Comparison of ENCODE assay signal across 22 cellular contexts in the genomic region with DNA sequence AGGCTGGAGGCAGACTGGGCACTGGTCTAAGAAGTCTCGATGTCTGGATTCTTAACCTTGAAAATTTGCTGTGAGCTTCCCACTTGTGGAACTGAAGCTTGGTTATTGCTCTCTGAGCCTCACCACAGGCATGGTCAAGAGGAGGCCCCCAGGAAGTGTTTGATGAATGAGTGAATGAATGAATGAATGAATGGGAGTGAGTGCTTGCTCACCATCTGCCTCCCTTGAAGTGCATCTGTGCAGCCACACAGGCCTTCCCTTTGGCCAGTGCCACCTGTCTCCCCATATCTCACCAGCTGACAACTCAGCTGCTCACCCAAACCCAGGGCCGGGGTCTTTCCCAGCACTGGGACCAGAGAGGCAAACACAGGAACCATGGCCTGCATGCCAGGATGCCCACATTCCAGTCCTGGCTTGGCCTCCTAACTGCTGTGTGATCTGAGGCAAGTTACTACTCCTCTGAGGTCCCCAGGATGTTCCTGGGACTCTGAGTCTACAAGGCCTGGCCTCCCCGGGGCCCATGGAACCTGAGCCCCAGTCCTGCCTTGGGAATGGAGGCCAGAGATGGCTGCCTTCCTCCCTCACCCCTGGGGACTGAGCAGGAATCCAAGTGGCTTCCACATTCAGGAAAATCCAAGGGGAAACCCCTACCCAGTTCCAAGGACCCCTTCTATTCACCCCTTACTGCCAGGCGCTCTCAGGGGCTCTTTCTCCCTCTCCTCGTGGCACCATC. TPM values are rescaled to one million over a fixed set of nuclear protein-coding genes. Genes with fewer than 3 reads are reported as not detected.
DNase-seq lines count a peak whose midpoint lies in the region; ATAC-seq and TF ChIP-seq lines count a peak whose summit lies in the region.
"Had no signal": no experiment of that assay in that cellular context is flagged by ENCODE, and none has a peak within 500 bp of the region (broad histone marks: within the 10 kb centered on the region; RNA-seq: fewer than 3 reads in every experiment).

No MANE protein-coding gene starts in this region.

- H3K27ac ChIP-seq in GM23338 (ENCODE audit: low read depth), result peak overlapping the region; percentile 96; the same call in 1 of the 2 replicates
- H3K27ac ChIP-seq in RWPE1, result peak overlapping the region; percentile 85
- H3K27ac ChIP-seq in epithelial cell of prostate, result peak overlapping the region; percentile 84
- no peak overlapping the region for H3K27ac ChIP-seq in trophoblast cell (ENCODE audit: low read depth, low read length)
- H3K27ac ChIP-seq: upper lobe of right lung had no signal

- H4K12ac ChIP-seq in trophoblast cell (ENCODE audit: low read depth, low read length), result no peak overlapping the region

- DNase-seq in GM23338 (ENCODE audit: low spot score) (no peak), RWPE1 (ENCODE audit: low spot score) (no peak), epithelial cell of prostate (ENCODE audit: low read depth, low spot score) (no peak), trophoblast cell (no peak), NCI-H1417 (lab: John Stamatoyannopoulos, UW) (no peak), left lobe of liver (ENCODE audit: low spot score) (no peak)
- no peak for DNase-seq in activated naive CD4-positive, alpha-beta T cell treated with anti-CD3 and anti-CD28 coated beads, Interleukin-2, amount 10 ng/mL, durations not matched to agents 7 days and 5 days
- DNase-seq: activated CD4-positive, alpha-beta T cell treated with anti-CD3 and anti-CD28 coated beads for 4 hours; activated CD8-positive, alpha-beta memory T cell treated with anti-CD3 and anti-CD28 coated beads for 24 hours; activated naive CD4-positive, alpha-beta T cell treated with anti-CD3 and anti-CD28 coated beads for 36 hours; activated T-cell treated with anti-CD3 and anti-CD28 coated beads, Interleukin-2, amount 50 U/mL, for 48 hours; central memory CD4-positive, alpha-beta T cell; DMS79 treated with DMSO at 0.1 percent for 48 hours; GOT3; left colon; NCI-H187; sigmoid colon; stimulated activated CD8-positive, alpha-beta memory T cell treated with anti-CD3 and anti-CD28 coated beads, Interleukin-4, amount 100 ng/mL, for 48 hours; T-helper 2 cell; upper lobe of right lung had no signal

- H3K27ac Mint-ChIP-seq in GM23338, result peak overlapping the region; percentile 90
- H3K27ac Mint-ChIP-seq in activated naive CD4-positive, alpha-beta T cell treated with anti-CD3 and anti-CD28 coated beads, Interleukin-2, amount 10 ng/mL, durations not matched to agents 7 days and 5 days, result no peak overlapping the region
- H3K27ac Mint-ChIP-seq: activated naive CD4-positive, alpha-beta T cell treated with anti-CD3 and anti-CD28 coated beads for 36 hours had no signal

- H3K27me3 ChIP-seq in GM23338 (ENCODE audit: insufficient read depth) (no peaks in the 10 kb centered on the region), trophoblast cell (ENCODE audit: insufficient read depth, low read length) (no peaks in the 10 kb centered on the region)
- H3K27me3 ChIP-seq: sigmoid colon, upper lobe of right lung had no signal

- no peak overlapping the region for H3K9ac ChIP-seq in trophoblast cell (ENCODE audit: low read length)

- POLR2A ChIA-PET in RWPE1 (lab: Yijun Ruan, JAX; ENCODE audit: low non-redundant PET), result interaction anchor here (0.6 kb wide), 1 partner anchor 19 kb away, joined by 4 read pairs; no protein-coding TSS in a partner anchor

- WGBS in trophoblast cell (ENCODE audit: extremely low coverage, insufficient coverage, insufficient read length), result no CpG with 5 or more reads among the region's 5 CpGs

- no peak overlapping the region for H3K23ac ChIP-seq in trophoblast cell (ENCODE audit: low read length)

- peak overlapping the region; percentile 28 for H3K4ac ChIP-seq in trophoblast cell (ENCODE audit: low read depth, low read length)

- no peak overlapping the region for H4K8ac ChIP-seq in trophoblast cell (ENCODE audit: low read depth, low read length)

- peak overlapping the region; percentile 11 for H2AK5ac ChIP-seq in trophoblast cell (ENCODE audit: low read length)

- peak overlapping the region; percentile 32 for H3K18ac ChIP-seq in trophoblast cell (ENCODE audit: low read length)

- no peaks in the 10 kb centered on the region for H3K9me3 ChIP-seq in trophoblast cell (ENCODE audit: insufficient read depth, low read depth, low read length)
- H3K9me3 ChIP-seq: sigmoid colon, upper lobe of right lung had no signal

- H3K79me2 ChIP-seq in GM23338 (replicated peaks; ENCODE audit: insufficient read depth) (peaks cover 36% of the 10 kb centered on the region), trophoblast cell (ENCODE audit: control insufficient read depth, insufficient read depth, low read length, poor library complexity) (peaks cover 12% of the 10 kb centered on the region)

- no peak overlapping the region; the same call in 1 of the 2 replicates for H3K4me2 ChIP-seq in GM23338
- H3K4me2 ChIP-seq in trophoblast cell (ENCODE audit: low read length), result no peak overlapping the region

- no peaks in the 10 kb centered on the region for H3K36me3 Mint-ChIP-seq in GM23338 (ENCODE audit: low read depth)
- H3K36me3 Mint-ChIP-seq in activated naive CD4-positive, alpha-beta T cell treated with anti-CD3 and anti-CD28 coated beads, Interleukin-2, amount 10 ng/mL, durations not matched to agents 7 days and 5 days, result no peaks in the 10 kb centered on the region

- H3K4me1 Mint-ChIP-seq in GM23338, result peaks cover 87% of the 10 kb centered on the region
- peaks cover 4% of the 10 kb centered on the region for H3K4me1 Mint-ChIP-seq in activated naive CD4-positive, alpha-beta T cell treated with anti-CD3 and anti-CD28 coated beads, Interleukin-2, amount 10 ng/mL, durations not matched to agents 7 days and 5 days

- no peaks in the 10 kb centered on the region; the same call in 2 of the 3 replicates for H3K9me3 Mint-ChIP-seq in GM23338
- no peaks in the 10 kb centered on the region for H3K9me3 Mint-ChIP-seq in activated naive CD4-positive, alpha-beta T cell treated with anti-CD3 and anti-CD28 coated beads, Interleukin-2, amount 10 ng/mL, durations not matched to agents 7 days and 5 days
- H3K9me3 Mint-ChIP-seq: activated naive CD4-positive, alpha-beta T cell treated with anti-CD3 and anti-CD28 coated beads for 36 hours; neural crest cell had no signal

- H3K4me3 ChIP-seq in GM23338 (no peak overlapping the region), trophoblast cell (ENCODE audit: low read depth, low read length) (no peak overlapping the region)
- H3K4me3 ChIP-seq: sigmoid colon, upper lobe of right lung had no signal

- H2AFZ ChIP-seq in GM23338, result no peak overlapping the region
- H2AFZ ChIP-seq in trophoblast cell (ENCODE audit: insufficient read depth, low read length, poor library complexity), result no peak overlapping the region

- ATAC-seq in GM23338 (no peak), GM19023 (IDR thresholded peaks at IDR 0.05; ENCODE audit: unreplicated experiment) (no peak), left lobe of liver (no peak)
- ATAC-seq: upper lobe of right lung had no signal

- no peaks in the 10 kb centered on the region for H4K20me1 ChIP-seq in GM23338 (replicated peaks; ENCODE audit: insufficient read depth)

- peak overlapping the region; percentile 5 for H2BK120ac ChIP-seq in trophoblast cell (ENCODE audit: insufficient read depth, low read length, poor library complexity)

- H3K79me1 ChIP-seq in trophoblast cell (ENCODE audit: low read length), result peaks cover 23% of the 10 kb centered on the region

- H2BK5ac ChIP-seq in trophoblast cell (ENCODE audit: low read depth, low read length, poor library complexity), result no peak overlapping the region

- H3K9me2 ChIP-seq in GM23338 (ENCODE audit: insufficient read depth), result no peaks in the 10 kb centered on the region

- H3K4me1 ChIP-seq in GM23338 (ENCODE audit: insufficient read depth) (peaks cover 58% of the 10 kb centered on the region), trophoblast cell (ENCODE audit: control insufficient read depth in 1 of 2, insufficient read depth in 2 of 2, low read length in 2 of 2) (peaks cover 40 to 65% of the 10 kb centered on the region in 2 experiments)

- H3K4me3 Mint-ChIP-seq in GM23338, result no peak overlapping the region
- H3K4me3 Mint-ChIP-seq in activated naive CD4-positive, alpha-beta T cell treated with anti-CD3 and anti-CD28 coated beads, Interleukin-2, amount 10 ng/mL, durations not matched to agents 7 days and 5 days, result no peak overlapping the region
- H3K4me3 Mint-ChIP-seq: activated naive CD4-positive, alpha-beta T cell treated with anti-CD3 and anti-CD28 coated beads for 36 hours; neural crest cell had no signal

- peak overlapping the region; percentile 29 for H2BK12ac ChIP-seq in trophoblast cell (ENCODE audit: low read length)

- no peak for TF ChIP-seq CTCF in GM23338 (conservative IDR thresholded peaks at IDR 0.05; ENCODE audit: low read depth in 2 of 2)
- TF ChIP-seq CTCF in RWPE1 (conservative IDR thresholded peaks at IDR 0.05; ENCODE audit: low read depth), result no peak

- H4K91ac ChIP-seq in trophoblast cell (ENCODE audit: low read depth, low read length), result peak overlapping the region; percentile 8

- H3K27me3 Mint-ChIP-seq in GM23338 (ENCODE audit: insufficient read depth, low read depth, poor library complexity), result peaks cover 20% of the 10 kb centered on the region
- peaks cover 5% of the 10 kb centered on the region for H3K27me3 Mint-ChIP-seq in activated naive CD4-positive, alpha-beta T cell treated with anti-CD3 and anti-CD28 coated beads, Interleukin-2, amount 10 ng/mL, durations not matched to agents 7 days and 5 days

- no peaks in the 10 kb centered on the region for H3K36me3 ChIP-seq in GM23338 (ENCODE audit: insufficient read depth)
- H3K36me3 ChIP-seq in trophoblast cell (ENCODE audit: control insufficient read depth in 1 of 2, insufficient read depth in 2 of 2, low read length in 2 of 2), result peaks cover 0 to 10% of the 10 kb centered on the region in 2 experiments
- H3K36me3 ChIP-seq: sigmoid colon, upper lobe of right lung had no signal

- CTCF ChIA-PET in RWPE1 (lab: Yijun Ruan, JAX), result interaction anchor here (0.6 to 1.6 kb wide), 8 partner anchors 8 to 1778 kb away, joined by 3 to 7 read pairs (median 3); no protein-coding TSS in a partner anchor
- CTCF ChIA-PET in activated naive CD4-positive, alpha-beta T cell treated with anti-CD3 and anti-CD28 coated beads, Interleukin-2, amount 10 ng/mL, durations not matched to agents 7 days and 5 days (lab: Charles Lee), result interaction anchor here (0.6 kb wide), 1 partner anchor 430 kb away, joined by 3 read pairs; no protein-coding TSS in a partner anchor

- H3K14ac ChIP-seq in trophoblast cell (ENCODE audit: low read length), result peak overlapping the region; percentile 18

- H3F3A ChIP-seq in GM23338 (replicated peaks; ENCODE audit: low read depth), result peaks cover 7% of the 10 kb centered on the region

TF ChIP-seq in GM23338, 12 proteins besides CTCF, POLR2A, EP300 and RAD21 (continues in another document):
- TF ChIP-seq ZNF331 (CRISPR knock-in tag; IDR thresholded peaks at IDR 0.05; ENCODE audit: low read depth), result no peak
- no peak for TF ChIP-seq STAT1 (IDR thresholded peaks at IDR 0.05; ENCODE audit: unreplicated experiment)

RNA-seq across cellular contexts. Expression of a gene that starts 51.4 kb away (rescaled TPM):
- total RNA-seq in GM23338 (2014; rRNA removed; shearing (Covaris generic)), result 8.3 and 10.3 TPM in 2 replicates
- 11.3 and 12.3 TPM in 2 replicates for polyA plus RNA-seq in GM23338 (2016; fragmentation: Nextera tagmentation; extraction: Ambion mirVana)
- 6.4 and 6.8 TPM in 2 replicates for polyA plus RNA-seq in trophoblast cell (2013)
- total RNA-seq in left lobe of liver, result 6.4 TPM

RNA-seq across cellular contexts. Expression of a gene that starts 55.3 kb away (rescaled TPM):
- total RNA-seq in GM23338 (2014; rRNA removed; shearing (Covaris generic)), result 25.2 and 31.2 TPM in 2 replicates
- 8.0 and 8.7 TPM in 2 replicates for polyA plus RNA-seq in GM23338 (2016; fragmentation: Nextera tagmentation; extraction: Ambion mirVana)
- 54.7 and 55.5 TPM in 2 replicates for polyA plus RNA-seq in trophoblast cell (2013)
- 1.8 TPM for total RNA-seq in left lobe of liver
